In the genomic region with DNA sequence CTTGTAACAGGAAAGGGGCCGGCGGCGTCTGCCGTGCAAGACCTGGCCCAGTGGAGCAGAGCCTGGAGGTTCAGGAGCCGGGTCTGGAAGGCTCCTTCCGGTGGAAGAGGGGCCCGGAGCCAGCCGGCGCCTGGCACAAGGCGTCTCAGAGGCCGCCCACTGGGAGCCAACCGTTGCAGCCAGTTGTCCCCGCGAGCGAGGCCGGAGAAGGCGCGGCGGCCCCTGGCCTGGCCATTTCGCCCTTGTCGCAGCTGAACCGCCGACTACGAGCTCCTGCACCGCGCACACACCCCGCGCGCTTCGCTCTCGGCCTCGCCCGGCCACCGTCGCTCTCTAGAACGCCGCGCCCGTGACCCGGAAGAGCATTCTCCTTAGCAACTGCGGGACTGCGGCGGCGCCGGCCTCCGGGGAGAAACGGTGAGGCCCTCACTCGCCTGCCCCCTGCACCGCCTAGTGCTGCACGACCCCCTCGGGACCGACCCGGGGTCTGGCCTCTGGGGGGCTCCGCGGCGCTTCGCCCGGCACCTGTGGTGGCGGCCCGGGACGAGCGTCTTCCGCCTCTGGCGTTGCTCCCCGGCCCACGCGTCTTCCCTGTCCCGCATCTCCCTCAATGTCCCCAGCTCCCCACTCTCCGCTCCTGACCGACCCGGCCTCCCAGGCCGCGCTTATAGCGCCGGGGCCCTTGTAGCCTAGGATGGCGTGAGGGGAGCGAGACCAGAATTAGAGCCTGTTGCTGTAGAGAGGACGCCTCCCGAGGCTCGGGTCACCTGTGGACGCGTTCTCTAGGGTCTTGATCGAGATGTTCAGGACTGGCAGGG, we compare ENCODE assay signal across 8 cellular contexts. TPM values are rescaled to one million over a fixed set of nuclear protein-coding genes. Genes with fewer than 3 reads are reported as not detected.
A peak's percentile ranks its signal among the peaks of the same experiment; 100 is the strongest.
DNase-seq lines count a peak whose midpoint lies in the region; ATAC-seq and TF ChIP-seq lines count a peak whose summit lies in the region.

A gene with protein sequence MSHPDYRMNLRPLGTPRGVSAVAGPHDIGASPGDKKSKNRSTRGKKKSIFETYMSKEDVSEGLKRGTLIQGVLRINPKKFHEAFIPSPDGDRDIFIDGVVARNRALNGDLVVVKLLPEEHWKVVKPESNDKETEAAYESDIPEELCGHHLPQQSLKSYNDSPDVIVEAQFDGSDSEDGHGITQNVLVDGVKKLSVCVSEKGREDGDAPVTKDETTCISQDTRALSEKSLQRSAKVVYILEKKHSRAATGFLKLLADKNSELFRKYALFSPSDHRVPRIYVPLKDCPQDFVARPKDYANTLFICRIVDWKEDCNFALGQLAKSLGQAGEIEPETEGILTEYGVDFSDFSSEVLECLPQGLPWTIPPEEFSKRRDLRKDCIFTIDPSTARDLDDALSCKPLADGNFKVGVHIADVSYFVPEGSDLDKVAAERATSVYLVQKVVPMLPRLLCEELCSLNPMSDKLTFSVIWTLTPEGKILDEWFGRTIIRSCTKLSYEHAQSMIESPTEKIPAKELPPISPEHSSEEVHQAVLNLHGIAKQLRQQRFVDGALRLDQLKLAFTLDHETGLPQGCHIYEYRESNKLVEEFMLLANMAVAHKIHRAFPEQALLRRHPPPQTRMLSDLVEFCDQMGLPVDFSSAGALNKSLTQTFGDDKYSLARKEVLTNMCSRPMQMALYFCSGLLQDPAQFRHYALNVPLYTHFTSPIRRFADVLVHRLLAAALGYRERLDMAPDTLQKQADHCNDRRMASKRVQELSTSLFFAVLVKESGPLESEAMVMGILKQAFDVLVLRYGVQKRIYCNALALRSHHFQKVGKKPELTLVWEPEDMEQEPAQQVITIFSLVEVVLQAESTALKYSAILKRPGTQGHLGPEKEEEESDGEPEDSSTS (plus strand): TSS at position 365 of the 818 bp plus-strand sequence. CDS start 53,215 bp downstream, outside the sequence.

- H3K79me1 ChIP-seq in trophoblast cell (ENCODE audit: low read length) = peaks cover 10% of the 10 kb centered on the region

- no peak within 1 kb of the TSS for H2BK12ac ChIP-seq in trophoblast cell (ENCODE audit: low read length)

- peak within 1 kb of the TSS; percentile 41 for H2AK5ac ChIP-seq in trophoblast cell (ENCODE audit: low read length)

- peak; percentile 82 for ATAC-seq in HG02623 (IDR thresholded peaks at IDR 0.05; ENCODE audit: unreplicated experiment)

- H3K36me3 ChIP-seq in cardiac muscle cell (no peaks in the 10 kb centered on the region), trophoblast cell (ENCODE audit: control insufficient read depth in 1 of 2, insufficient read depth in 2 of 2, low read length in 2 of 2) (no peaks in the 10 kb centered on the region), tibial nerve (no peaks in the 10 kb centered on the region)

- peak within 1 kb of the TSS; percentile 65 for H3K4me2 ChIP-seq in trophoblast cell (ENCODE audit: low read length)

- peak within 1 kb of the TSS; percentile 72 for H3K4ac ChIP-seq in trophoblast cell (ENCODE audit: low read depth, low read length)

- H3K9me3 ChIP-seq in cardiac muscle cell (ENCODE audit: low read depth) (no peaks in the 10 kb centered on the region), trophoblast cell (ENCODE audit: insufficient read depth, low read depth, low read length) (no peaks in the 10 kb centered on the region), tibial nerve (no peaks in the 10 kb centered on the region)

- H3K4me1 ChIP-seq in cardiac muscle cell (ENCODE audit: low read depth) = peaks cover 4% of the 10 kb centered on the region
- H3K4me1 ChIP-seq in trophoblast cell (ENCODE audit: control insufficient read depth in 1 of 2, insufficient read depth in 2 of 2, low read length in 2 of 2) = peaks cover 3 to 6% of the 10 kb centered on the region in 2 experiments
- H3K4me1 ChIP-seq in tibial nerve = peaks cover 0 to 36% (median 9%) of the 10 kb centered on the region in 4 donors

- TF ChIP-seq CTCF in cardiac muscle cell (IDR thresholded peaks at IDR 0.05; ENCODE audit: low read depth, low read length) = no peak
- peak in 1 of 5 experiments; percentile 28 for TF ChIP-seq CTCF in tibial nerve (IDR thresholded peaks at IDR 0.05)

- peaks cover 8% of the 10 kb centered on the region for H3K79me2 ChIP-seq in trophoblast cell (ENCODE audit: control insufficient read depth, insufficient read depth, low read length, poor library complexity)

- peak within 1 kb of the TSS; percentile 89 for H2BK5ac ChIP-seq in trophoblast cell (ENCODE audit: low read depth, low read length, poor library complexity)

- H4K91ac ChIP-seq in trophoblast cell (ENCODE audit: low read depth, low read length) = peak within 1 kb of the TSS; percentile 95

- TF ChIP-seq POLR2A in GM10847 (IDR thresholded peaks at IDR 0.05; ENCODE audit: extremely low read depth, insufficient read length) = peak; percentile 31
- peak in 1 of 2 donors; percentile 37 for TF ChIP-seq POLR2A in tibial nerve (IDR thresholded peaks at IDR 0.05)

- no CpG with 5 or more reads among the region's 83 CpGs for WGBS in trophoblast cell (ENCODE audit: extremely low coverage, insufficient coverage, insufficient read length)
- WGBS in tibial nerve, 2 donors = 0 to 1% methylated on average over 25 to 27 of the region's 83 CpGs

- peak within 1 kb of the TSS; percentile 94 for H3K14ac ChIP-seq in trophoblast cell (ENCODE audit: low read length)

- H3K4me3 ChIP-seq in cardiac muscle cell = peak within 1 kb of the TSS; percentile 89
- H3K4me3 ChIP-seq in trophoblast cell (ENCODE audit: low read depth, low read length) = peak within 1 kb of the TSS; percentile 87
- H3K4me3 ChIP-seq in tibial nerve = peak within 1 kb of the TSS; percentile 73 to 90 (median 76)

- H4K12ac ChIP-seq in trophoblast cell (ENCODE audit: low read depth, low read length) = peak within 1 kb of the TSS; percentile 69

- peak within 1 kb of the TSS; percentile 98 for H3K18ac ChIP-seq in trophoblast cell (ENCODE audit: low read length)

- H3K27ac ChIP-seq in cardiac muscle cell (peak within 1 kb of the TSS; percentile 95), trophoblast cell (ENCODE audit: low read depth, low read length) (peak within 1 kb of the TSS; percentile 81), tibial nerve (peak within 1 kb of the TSS; percentile 3 to 88 (median 78))

- H4K8ac ChIP-seq in trophoblast cell (ENCODE audit: low read depth, low read length) = peak within 1 kb of the TSS; percentile 100

- H3K9ac ChIP-seq in trophoblast cell (ENCODE audit: low read length) = peak within 1 kb of the TSS; percentile 82

- H3K27me3 ChIP-seq in cardiac muscle cell (no peaks in the 10 kb centered on the region), trophoblast cell (ENCODE audit: insufficient read depth, low read length) (no peaks in the 10 kb centered on the region), tibial nerve (no peaks in the 10 kb centered on the region)

- no peak within 1 kb of the TSS for H3K23ac ChIP-seq in trophoblast cell (ENCODE audit: low read length)

- peak; percentile 64 for DNase-seq in NCI-H1105 (lab: John Stamatoyannopoulos, UW)
- DNase-seq in SW 1271 (lab: John Stamatoyannopoulos, UW) = peak; percentile 60 to 82
- peak; percentile 53 for DNase-seq in activated naive CD8-positive, alpha-beta T cell treated with anti-CD3 and anti-CD28 coated beads, Interleukin-2, amount 50 U/mL, for 16 hours (ENCODE audit: low read depth, low spot score)
- peak; percentile 87 to 91 for DNase-seq in cardiac muscle cell (ENCODE audit: low read depth in 1 of 2, low spot score in 1 of 2)
- DNase-seq in trophoblast cell = peak; percentile 78 to 86
- peak; percentile 51 to 71 for DNase-seq in tibial nerve (ENCODE audit: low spot score in 2 of 2)

- peak; percentile 20 to 83 for TF ChIP-seq EP300 in tibial nerve (IDR thresholded peaks at IDR 0.05)

- peak within 1 kb of the TSS; percentile 99 for H2AFZ ChIP-seq in trophoblast cell (ENCODE audit: insufficient read depth, low read length, poor library complexity)

- H2BK120ac ChIP-seq in trophoblast cell (ENCODE audit: insufficient read depth, low read length, poor library complexity) = peak within 1 kb of the TSS; percentile 96

RNA-seq across cellular contexts. Expression of the gene that starts here (rescaled TPM):
- total RNA-seq in cardiac muscle cell (37.7 and 50.1 TPM in 2 replicates), tibial nerve (10 to 100 TPM; 52.8 to 74.9 (median 61.8) TPM)
- 35.5 and 39.0 TPM in 2 replicates for polyA plus RNA-seq in cardiac muscle cell
- 9.9 TPM in 2 replicates for polyA plus RNA-seq in trophoblast cell (2013)

Comparison
In these comparisons a context has a peak if more than half of its experiments do, and no peak if none do; other contexts are left out.
1. Peak in every context shown above with its lines: DNase-seq, ATAC-seq, H3K4me3 ChIP-seq and H3K27ac ChIP-seq.